Comparison of ENCODE assay signal across 1 cellular context in the genomic region with DNA sequence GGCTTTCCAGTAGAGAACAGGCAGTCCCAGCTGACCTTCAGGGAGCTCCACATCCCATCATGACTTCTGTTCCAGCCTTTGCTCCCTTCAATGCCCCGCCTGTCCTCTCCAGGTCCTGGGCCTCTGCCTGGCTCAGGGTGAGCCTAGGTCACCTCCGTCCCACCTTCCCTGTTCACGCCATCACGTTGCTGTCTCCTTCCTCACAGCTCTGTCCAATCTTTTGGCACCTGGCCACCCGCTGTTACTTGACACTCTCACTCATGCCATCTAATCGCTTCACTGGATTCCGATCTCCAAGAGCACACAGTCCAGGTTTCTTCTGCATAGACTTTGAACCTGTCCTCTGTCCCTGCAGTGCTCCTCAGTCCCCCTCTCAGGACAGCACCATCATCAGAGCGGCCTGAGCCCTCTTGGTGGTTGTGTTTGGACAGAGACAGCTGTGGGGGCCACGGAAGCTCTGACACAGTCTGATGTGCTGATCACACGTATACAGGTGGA.
TF ChIP-seq lines count a peak whose summit lies in the region.

No MANE protein-coding gene starts in this region.

TF ChIP-seq in HepG2, 621 proteins besides CTCF, POLR2A, EP300 and RAD21 (continued from another document and continues in another):
- TF ChIP-seq, protein P1, sequence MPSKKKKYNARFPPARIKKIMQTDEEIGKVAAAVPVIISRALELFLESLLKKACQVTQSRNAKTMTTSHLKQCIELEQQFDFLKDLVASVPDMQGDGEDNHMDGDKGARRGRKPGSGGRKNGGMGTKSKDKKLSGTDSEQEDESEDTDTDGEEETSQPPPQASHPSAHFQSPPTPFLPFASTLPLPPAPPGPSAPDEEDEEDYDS (CRISPR knock-in tag; IDR thresholded peaks at IDR 0.05) = no peak
- TF ChIP-seq PBX2 (CRISPR knock-in tag; IDR thresholded peaks at IDR 0.05) = 0 out of 2 replicates have a peak, but pooled peaks have one; percentile 43
- TF ChIP-seq ZNF598 (CRISPR knock-in tag; IDR thresholded peaks at IDR 0.05; ENCODE audit: borderline replicate concordance) = no peak
- TF ChIP-seq MAF1 (CRISPR knock-in tag; IDR thresholded peaks at IDR 0.05; ENCODE audit: borderline replicate concordance) = no peak
- TF ChIP-seq ETV6 (CRISPR knock-in tag; conservative IDR thresholded peaks at IDR 0.05) = no peak
- no peak for TF ChIP-seq ZSCAN29 (CRISPR knock-in tag; conservative IDR thresholded peaks at IDR 0.05)
- peak in 1 of 2 experiments; percentile 72; a peak in 1 of 4 replicates for TF ChIP-seq HMGXB4 (CRISPR knock-in tag; IDR thresholded peaks at IDR 0.05; ENCODE audit: borderline replicate concordance in 1 of 2, low read depth in 1 of 2)
- no peak; the same call in 1 of the 2 replicates for TF ChIP-seq DPF2 (CRISPR knock-in tag; IDR thresholded peaks at IDR 0.05; ENCODE audit: borderline replicate concordance, low read depth)
- TF ChIP-seq ZNF720 (CRISPR knock-in tag; IDR thresholded peaks at IDR 0.05) = no peak
- TF ChIP-seq, protein P2, sequence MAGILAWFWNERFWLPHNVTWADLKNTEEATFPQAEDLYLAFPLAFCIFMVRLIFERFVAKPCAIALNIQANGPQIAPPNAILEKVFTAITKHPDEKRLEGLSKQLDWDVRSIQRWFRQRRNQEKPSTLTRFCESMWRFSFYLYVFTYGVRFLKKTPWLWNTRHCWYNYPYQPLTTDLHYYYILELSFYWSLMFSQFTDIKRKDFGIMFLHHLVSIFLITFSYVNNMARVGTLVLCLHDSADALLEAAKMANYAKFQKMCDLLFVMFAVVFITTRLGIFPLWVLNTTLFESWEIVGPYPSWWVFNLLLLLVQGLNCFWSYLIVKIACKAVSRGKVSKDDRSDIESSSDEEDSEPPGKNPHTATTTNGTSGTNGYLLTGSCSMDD (CRISPR knock-in tag; IDR thresholded peaks at IDR 0.05) = no peak
- TF ChIP-seq, protein P3, sequence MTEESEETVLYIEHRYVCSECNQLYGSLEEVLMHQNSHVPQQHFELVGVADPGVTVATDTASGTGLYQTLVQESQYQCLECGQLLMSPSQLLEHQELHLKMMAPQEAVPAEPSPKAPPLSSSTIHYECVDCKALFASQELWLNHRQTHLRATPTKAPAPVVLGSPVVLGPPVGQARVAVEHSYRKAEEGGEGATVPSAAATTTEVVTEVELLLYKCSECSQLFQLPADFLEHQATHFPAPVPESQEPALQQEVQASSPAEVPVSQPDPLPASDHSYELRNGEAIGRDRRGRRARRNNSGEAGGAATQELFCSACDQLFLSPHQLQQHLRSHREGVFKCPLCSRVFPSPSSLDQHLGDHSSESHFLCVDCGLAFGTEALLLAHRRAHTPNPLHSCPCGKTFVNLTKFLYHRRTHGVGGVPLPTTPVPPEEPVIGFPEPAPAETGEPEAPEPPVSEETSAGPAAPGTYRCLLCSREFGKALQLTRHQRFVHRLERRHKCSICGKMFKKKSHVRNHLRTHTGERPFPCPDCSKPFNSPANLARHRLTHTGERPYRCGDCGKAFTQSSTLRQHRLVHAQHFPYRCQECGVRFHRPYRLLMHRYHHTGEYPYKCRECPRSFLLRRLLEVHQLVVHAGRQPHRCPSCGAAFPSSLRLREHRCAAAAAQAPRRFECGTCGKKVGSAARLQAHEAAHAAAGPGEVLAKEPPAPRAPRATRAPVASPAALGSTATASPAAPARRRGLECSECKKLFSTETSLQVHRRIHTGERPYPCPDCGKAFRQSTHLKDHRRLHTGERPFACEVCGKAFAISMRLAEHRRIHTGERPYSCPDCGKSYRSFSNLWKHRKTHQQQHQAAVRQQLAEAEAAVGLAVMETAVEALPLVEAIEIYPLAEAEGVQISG (CRISPR knock-in tag; IDR thresholded peaks at IDR 0.05) = peak; percentile 72
- TF ChIP-seq SMYD3 (CRISPR knock-in tag; IDR thresholded peaks at IDR 0.05) = no peak; the same call in 1 of the 2 replicates
- no peak for TF ChIP-seq SRF (IDR thresholded peaks at IDR 0.05; ENCODE audit: low read depth, low read length)
- no peak for TF ChIP-seq CREB1 (IDR thresholded peaks at IDR 0.05)
- TF ChIP-seq CREB1 (CRISPR knock-in tag; IDR thresholded peaks at IDR 0.05) = no peak
- TF ChIP-seq KLF13 (CRISPR knock-in tag; IDR thresholded peaks at IDR 0.05) = no peak; the same call in 1 of the 2 replicates
- TF ChIP-seq, protein P4, sequence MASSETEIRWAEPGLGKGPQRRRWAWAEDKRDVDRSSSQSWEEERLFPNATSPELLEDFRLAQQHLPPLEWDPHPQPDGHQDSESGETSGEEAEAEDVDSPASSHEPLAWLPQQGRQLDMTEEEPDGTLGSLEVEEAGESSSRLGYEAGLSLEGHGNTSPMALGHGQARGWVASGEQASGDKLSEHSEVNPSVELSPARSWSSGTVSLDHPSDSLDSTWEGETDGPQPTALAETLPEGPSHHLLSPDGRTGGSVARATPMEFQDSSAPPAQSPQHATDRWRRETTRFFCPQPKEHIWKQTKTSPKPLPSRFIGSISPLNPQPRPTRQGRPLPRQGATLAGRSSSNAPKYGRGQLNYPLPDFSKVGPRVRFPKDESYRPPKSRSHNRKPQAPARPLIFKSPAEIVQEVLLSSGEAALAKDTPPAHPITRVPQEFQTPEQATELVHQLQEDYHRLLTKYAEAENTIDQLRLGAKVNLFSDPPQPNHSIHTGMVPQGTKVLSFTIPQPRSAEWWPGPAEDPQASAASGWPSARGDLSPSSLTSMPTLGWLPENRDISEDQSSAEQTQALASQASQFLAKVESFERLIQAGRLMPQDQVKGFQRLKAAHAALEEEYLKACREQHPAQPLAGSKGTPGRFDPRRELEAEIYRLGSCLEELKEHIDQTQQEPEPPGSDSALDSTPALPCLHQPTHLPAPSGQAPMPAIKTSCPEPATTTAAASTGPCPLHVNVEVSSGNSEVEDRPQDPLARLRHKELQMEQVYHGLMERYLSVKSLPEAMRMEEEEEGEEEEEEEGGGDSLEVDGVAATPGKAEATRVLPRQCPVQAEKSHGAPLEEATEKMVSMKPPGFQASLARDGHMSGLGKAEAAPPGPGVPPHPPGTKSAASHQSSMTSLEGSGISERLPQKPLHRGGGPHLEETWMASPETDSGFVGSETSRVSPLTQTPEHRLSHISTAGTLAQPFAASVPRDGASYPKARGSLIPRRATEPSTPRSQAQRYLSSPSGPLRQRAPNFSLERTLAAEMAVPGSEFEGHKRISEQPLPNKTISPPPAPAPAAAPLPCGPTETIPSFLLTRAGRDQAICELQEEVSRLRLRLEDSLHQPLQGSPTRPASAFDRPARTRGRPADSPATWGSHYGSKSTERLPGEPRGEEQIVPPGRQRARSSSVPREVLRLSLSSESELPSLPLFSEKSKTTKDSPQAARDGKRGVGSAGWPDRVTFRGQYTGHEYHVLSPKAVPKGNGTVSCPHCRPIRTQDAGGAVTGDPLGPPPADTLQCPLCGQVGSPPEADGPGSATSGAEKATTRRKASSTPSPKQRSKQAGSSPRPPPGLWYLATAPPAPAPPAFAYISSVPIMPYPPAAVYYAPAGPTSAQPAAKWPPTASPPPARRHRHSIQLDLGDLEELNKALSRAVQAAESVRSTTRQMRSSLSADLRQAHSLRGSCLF (CRISPR knock-in tag; IDR thresholded peaks at IDR 0.05; ENCODE audit: borderline replicate concordance) = no peak
- TF ChIP-seq MED8 (CRISPR knock-in tag; IDR thresholded peaks at IDR 0.05; ENCODE audit: insufficient replicate concordance) = no peak
- TF ChIP-seq MBNL3 (CRISPR knock-in tag; conservative IDR thresholded peaks at IDR 0.05) = no peak
- TF ChIP-seq, protein P5, sequence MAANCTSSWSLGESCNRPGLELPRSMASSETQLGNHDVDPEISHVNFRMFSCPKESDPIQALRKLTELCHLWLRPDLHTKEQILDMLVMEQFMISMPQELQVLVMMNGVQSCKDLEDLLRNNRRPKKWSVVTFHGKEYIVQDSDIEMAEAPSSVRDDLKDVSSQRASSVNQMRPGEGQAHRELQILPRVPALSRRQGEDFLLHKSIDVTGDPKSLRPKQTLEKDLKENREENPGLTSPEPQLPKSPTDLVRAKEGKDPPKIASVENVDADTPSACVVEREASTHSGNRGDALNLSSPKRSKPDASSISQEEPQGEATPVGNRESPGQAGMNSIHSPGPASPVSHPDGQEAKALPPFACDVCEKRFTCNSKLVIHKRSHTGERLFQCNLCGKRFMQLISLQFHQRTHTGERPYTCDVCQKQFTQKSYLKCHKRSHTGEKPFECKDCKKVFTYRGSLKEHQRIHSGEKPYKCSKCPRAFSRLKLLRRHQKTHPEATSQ (CRISPR knock-in tag; IDR thresholded peaks at IDR 0.05; ENCODE audit: borderline replicate concordance) = peak; percentile 17; the same call in 1 of the 2 replicates
- TF ChIP-seq, protein P6, sequence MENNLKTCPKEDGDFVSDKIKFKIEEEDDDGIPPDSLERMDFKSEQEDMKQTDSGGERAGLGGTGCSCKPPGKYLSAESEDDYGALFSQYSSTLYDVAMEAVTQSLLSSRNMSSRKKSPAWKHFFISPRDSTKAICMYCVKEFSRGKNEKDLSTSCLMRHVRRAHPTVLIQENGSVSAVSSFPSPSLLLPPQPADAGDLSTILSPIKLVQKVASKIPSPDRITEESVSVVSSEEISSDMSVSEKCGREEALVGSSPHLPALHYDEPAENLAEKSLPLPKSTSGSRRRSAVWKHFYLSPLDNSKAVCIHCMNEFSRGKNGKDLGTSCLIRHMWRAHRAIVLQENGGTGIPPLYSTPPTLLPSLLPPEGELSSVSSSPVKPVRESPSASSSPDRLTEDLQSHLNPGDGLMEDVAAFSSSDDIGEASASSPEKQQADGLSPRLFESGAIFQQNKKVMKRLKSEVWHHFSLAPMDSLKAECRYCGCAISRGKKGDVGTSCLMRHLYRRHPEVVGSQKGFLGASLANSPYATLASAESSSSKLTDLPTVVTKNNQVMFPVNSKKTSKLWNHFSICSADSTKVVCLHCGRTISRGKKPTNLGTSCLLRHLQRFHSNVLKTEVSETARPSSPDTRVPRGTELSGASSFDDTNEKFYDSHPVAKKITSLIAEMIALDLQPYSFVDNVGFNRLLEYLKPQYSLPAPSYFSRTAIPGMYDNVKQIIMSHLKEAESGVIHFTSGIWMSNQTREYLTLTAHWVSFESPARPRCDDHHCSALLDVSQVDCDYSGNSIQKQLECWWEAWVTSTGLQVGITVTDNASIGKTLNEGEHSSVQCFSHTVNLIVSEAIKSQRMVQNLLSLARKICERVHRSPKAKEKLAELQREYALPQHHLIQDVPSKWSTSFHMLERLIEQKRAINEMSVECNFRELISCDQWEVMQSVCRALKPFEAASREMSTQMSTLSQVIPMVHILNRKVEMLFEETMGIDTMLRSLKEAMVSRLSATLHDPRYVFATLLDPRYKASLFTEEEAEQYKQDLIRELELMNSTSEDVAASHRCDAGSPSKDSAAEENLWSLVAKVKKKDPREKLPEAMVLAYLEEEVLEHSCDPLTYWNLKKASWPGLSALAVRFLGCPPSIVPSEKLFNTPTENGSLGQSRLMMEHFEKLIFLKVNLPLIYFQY (CRISPR knock-in tag; IDR thresholded peaks at IDR 0.05; ENCODE audit: borderline replicate concordance) = no peak
- TF ChIP-seq NR1H2 (CRISPR knock-in tag; IDR thresholded peaks at IDR 0.05; ENCODE audit: borderline replicate concordance, low read depth) = no peak; the same call in 1 of the 2 replicates
- no peak for TF ChIP-seq RFXAP (CRISPR knock-in tag; IDR thresholded peaks at IDR 0.05; ENCODE audit: borderline replicate concordance)
- 0 out of 2 replicates have a peak, but pooled peaks have one; percentile 5 for TF ChIP-seq DNMT1 (CRISPR knock-in tag; IDR thresholded peaks at IDR 0.05)
- TF ChIP-seq, protein P7, sequence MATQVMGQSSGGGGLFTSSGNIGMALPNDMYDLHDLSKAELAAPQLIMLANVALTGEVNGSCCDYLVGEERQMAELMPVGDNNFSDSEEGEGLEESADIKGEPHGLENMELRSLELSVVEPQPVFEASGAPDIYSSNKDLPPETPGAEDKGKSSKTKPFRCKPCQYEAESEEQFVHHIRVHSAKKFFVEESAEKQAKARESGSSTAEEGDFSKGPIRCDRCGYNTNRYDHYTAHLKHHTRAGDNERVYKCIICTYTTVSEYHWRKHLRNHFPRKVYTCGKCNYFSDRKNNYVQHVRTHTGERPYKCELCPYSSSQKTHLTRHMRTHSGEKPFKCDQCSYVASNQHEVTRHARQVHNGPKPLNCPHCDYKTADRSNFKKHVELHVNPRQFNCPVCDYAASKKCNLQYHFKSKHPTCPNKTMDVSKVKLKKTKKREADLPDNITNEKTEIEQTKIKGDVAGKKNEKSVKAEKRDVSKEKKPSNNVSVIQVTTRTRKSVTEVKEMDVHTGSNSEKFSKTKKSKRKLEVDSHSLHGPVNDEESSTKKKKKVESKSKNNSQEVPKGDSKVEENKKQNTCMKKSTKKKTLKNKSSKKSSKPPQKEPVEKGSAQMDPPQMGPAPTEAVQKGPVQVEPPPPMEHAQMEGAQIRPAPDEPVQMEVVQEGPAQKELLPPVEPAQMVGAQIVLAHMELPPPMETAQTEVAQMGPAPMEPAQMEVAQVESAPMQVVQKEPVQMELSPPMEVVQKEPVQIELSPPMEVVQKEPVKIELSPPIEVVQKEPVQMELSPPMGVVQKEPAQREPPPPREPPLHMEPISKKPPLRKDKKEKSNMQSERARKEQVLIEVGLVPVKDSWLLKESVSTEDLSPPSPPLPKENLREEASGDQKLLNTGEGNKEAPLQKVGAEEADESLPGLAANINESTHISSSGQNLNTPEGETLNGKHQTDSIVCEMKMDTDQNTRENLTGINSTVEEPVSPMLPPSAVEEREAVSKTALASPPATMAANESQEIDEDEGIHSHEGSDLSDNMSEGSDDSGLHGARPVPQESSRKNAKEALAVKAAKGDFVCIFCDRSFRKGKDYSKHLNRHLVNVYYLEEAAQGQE (IDR thresholded peaks at IDR 0.05; ENCODE audit: borderline replicate concordance in 1 of 2, low read depth in 1 of 2, low read length in 2 of 2) = 0 out of 4 replicates have a peak, but pooled peaks of 1 of the 2 experiments have one; percentile 41
- TF ChIP-seq ZSCAN21 (CRISPR knock-in tag; IDR thresholded peaks at IDR 0.05; ENCODE audit: borderline replicate concordance) = peak; percentile 73; the same call in 1 of the 2 replicates
- TF ChIP-seq ZNF670 (CRISPR knock-in tag; IDR thresholded peaks at IDR 0.05; ENCODE audit: borderline replicate concordance) = no peak; the same call in 1 of the 2 replicates
- peak; percentile 90 for TF ChIP-seq ESRRA (CRISPR knock-in tag; IDR thresholded peaks at IDR 0.05; ENCODE audit: low read depth)
- no peak for TF ChIP-seq PHF20 (CRISPR knock-in tag; IDR thresholded peaks at IDR 0.05)
- peak; percentile 62; the same call in 1 of the 2 replicates for TF ChIP-seq BCL6 (CRISPR knock-in tag; IDR thresholded peaks at IDR 0.05)
- no peak for TF ChIP-seq ISX (CRISPR knock-in tag; conservative IDR thresholded peaks at IDR 0.05)
- no peak for TF ChIP-seq AGO2 (optimal IDR thresholded peaks at IDR 0.05; ENCODE audit: low read depth, low read length)
